Comparison of ENCODE assay signal across 9 cellular contexts in the genomic region with DNA sequence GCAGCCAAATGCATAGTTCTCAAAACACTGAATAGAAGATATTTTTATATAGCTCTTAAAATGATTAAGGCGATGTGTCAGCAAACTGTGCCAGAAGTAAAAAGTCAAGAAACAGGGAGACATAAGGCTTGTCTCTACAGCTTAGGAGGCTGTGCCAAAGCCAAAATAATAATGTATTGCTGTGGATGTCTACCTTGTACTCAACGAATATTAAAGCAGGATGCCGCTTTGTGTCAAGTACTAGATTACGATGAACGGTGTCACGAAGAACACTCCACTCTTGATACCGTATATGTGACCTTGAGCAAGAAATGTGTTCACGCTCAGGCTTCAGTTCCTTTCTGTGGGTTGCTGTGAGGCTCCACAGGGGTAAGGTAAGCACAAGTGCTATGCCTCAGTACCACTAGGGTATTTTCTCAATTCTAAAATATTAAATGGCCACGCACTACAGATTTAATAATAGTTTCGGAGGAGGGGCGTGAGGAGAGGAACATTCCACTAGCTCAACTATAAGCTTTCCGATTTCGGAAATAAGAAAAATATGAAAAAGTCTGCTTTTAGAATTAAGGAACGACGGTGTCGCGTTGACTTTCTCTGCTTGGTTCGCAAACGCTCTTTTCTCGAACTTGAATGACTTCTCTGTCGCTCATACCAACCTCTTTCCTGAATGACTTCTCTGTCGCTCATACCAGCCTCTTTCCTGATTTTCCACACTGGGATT. TPM values are rescaled to one million over a fixed set of nuclear protein-coding genes. Genes with fewer than 3 reads are reported as not detected.
DNase-seq lines count a peak whose midpoint lies in the region; ATAC-seq and TF ChIP-seq lines count a peak whose summit lies in the region.
"Had no signal": no experiment of that assay in that cellular context is flagged by ENCODE, and none has a peak within 500 bp of the region (broad histone marks: within the 10 kb centered on the region; RNA-seq: fewer than 3 reads in every experiment).

No MANE protein-coding gene starts in this region.

- H3K27ac ChIP-seq in liver (ENCODE audit: low read depth in 1 of 2, low read length in 2 of 2) (peak overlapping the region; percentile 67 to 73), substantia nigra (ENCODE audit: low read depth, low read length, poor library complexity, severe bottlenecking) (peak overlapping the region; percentile 52)

- H3K9me3 Mint-ChIP-seq in CD14-positive monocyte, result no peaks in the 10 kb centered on the region
- H3K9me3 Mint-ChIP-seq: dendritic cell treated with granulocyte-macrophage colony-stimulating factor and Interleukin-4, amounts not matched to agents 40 ng/mL and 50 ng/mL, for 4 days had no signal

- no peaks in the 10 kb centered on the region for H3K27me3 Mint-ChIP-seq in CD14-positive monocyte (ENCODE audit: low read depth in 3 of 3)
- H3K27me3 Mint-ChIP-seq: dendritic cell treated with granulocyte-macrophage colony-stimulating factor and Interleukin-4, amounts not matched to agents 40 ng/mL and 50 ng/mL, for 4 days had no signal

- no peaks in the 10 kb centered on the region for H3K27me3 ChIP-seq in liver (ENCODE audit: control insufficient read depth in 4 of 4, insufficient read depth in 4 of 4, low read length in 3 of 4)

- peaks cover 22% of the 10 kb centered on the region for H3K4me1 Mint-ChIP-seq in CD14-positive monocyte

- ATAC-seq in GM19463 (IDR thresholded peaks at IDR 0.05; ENCODE audit: unreplicated experiment) (peak; percentile 40), HG03457 (IDR thresholded peaks at IDR 0.05; ENCODE audit: unreplicated experiment) (peak; percentile 41), SK-N-SH treated with all-trans-retinoic acid at 6 μM for 48 hours (peak; percentile 58)

- H3K36me3 ChIP-seq in liver (ENCODE audit: control insufficient read depth in 4 of 4, insufficient read depth in 3 of 4, low read depth in 1 of 4, low read length in 3 of 4), result no peaks in the 10 kb centered on the region

- TF ChIP-seq CTCF in cardiac fibroblast (IDR thresholded peaks at IDR 0.05; ENCODE audit: low read depth, low read length), result peak; percentile 29
- peak; percentile 26 for TF ChIP-seq CTCF in liver (IDR thresholded peaks at IDR 0.05; ENCODE audit: low read depth, low read length, missing input control)
- no peak for TF ChIP-seq CTCF in CD14-positive monocyte (IDR thresholded peaks at IDR 0.05)

- no peaks in the 10 kb centered on the region for H3K9me3 ChIP-seq in liver (ENCODE audit: control insufficient read depth in 4 of 4, low read length in 3 of 4)

- TF ChIP-seq RAD21 in liver (IDR thresholded peaks at IDR 0.05), result no peak

- peaks cover 1 to 25% (median 12%) of the 10 kb centered on the region in 4 donors for H3K4me1 ChIP-seq in liver (ENCODE audit: control insufficient read depth in 4 of 4, insufficient read depth in 4 of 4, low read length in 3 of 4)

- no peak overlapping the region for H3K27ac Mint-ChIP-seq in CD14-positive monocyte
- H3K27ac Mint-ChIP-seq: dendritic cell treated with granulocyte-macrophage colony-stimulating factor and Interleukin-4, amounts not matched to agents 40 ng/mL and 50 ng/mL, for 4 days had no signal

- H3K4me3 Mint-ChIP-seq in CD14-positive monocyte, result no peak overlapping the region
- H3K4me3 Mint-ChIP-seq: dendritic cell treated with granulocyte-macrophage colony-stimulating factor and Interleukin-4, amounts not matched to agents 40 ng/mL and 50 ng/mL, for 4 days had no signal

- peak; percentile 4 for DNase-seq in EH (ENCODE audit: low read depth)
- DNase-seq in cardiac fibroblast (ENCODE audit: low read depth in 2 of 2), result peak; percentile 13 to 31
- no peak for DNase-seq in substantia nigra (lab: John Stamatoyannopoulos, UW)
- no peak for DNase-seq in CD14-positive monocyte (ENCODE audit: low spot score)

- intact Hi-C loops in CD14-positive monocyte (cut with micrococcal nuclease), result loop anchor here in 1 of 2 donors (5.0 kb wide), 1 partner anchor 150 kb away; a partner anchor contains a TSS

- peak overlapping the region; percentile 51 to 91 for H3K9ac ChIP-seq in liver (ENCODE audit: low read depth in 1 of 2, low read length in 2 of 2)

- H3K4me3 ChIP-seq in cardiac fibroblast (replicated peaks in 1 of 2; ENCODE audit: low read depth in 2 of 2, low read length in 2 of 2), result peak overlapping the region; percentile 77 to 80
- H3K4me3 ChIP-seq in liver (ENCODE audit: low read depth in 1 of 3, low read length in 3 of 3), result peak overlapping the region; percentile 61 to 97 (median 89)

- no peaks in the 10 kb centered on the region for H3K36me3 Mint-ChIP-seq in CD14-positive monocyte

- 3% methylated on average over 22 of the region's 22 CpGs for WGBS in liver

TF ChIP-seq in SK-N-SH treated with all-trans-retinoic acid at 6 μM for 48 hours, 23 proteins besides CTCF, POLR2A, EP300 and RAD21 (continues in another document):
- no peak for TF ChIP-seq ZFP3 (CRISPR knock-in tag; IDR thresholded peaks at IDR 0.05)
- TF ChIP-seq, protein P1, sequence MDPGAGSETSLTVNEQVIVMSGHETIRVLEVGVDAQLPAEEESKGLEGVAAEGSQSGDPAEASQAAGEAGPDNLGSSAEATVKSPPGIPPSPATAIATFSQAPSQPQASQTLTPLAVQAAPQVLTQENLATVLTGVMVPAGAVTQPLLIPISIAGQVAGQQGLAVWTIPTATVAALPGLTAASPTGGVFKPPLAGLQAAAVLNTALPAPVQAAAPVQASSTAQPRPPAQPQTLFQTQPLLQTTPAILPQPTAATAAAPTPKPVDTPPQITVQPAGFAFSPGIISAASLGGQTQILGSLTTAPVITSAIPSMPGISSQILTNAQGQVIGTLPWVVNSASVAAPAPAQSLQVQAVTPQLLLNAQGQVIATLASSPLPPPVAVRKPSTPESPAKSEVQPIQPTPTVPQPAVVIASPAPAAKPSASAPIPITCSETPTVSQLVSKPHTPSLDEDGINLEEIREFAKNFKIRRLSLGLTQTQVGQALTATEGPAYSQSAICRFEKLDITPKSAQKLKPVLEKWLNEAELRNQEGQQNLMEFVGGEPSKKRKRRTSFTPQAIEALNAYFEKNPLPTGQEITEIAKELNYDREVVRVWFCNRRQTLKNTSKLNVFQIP (CRISPR knock-in tag; IDR thresholded peaks at IDR 0.05; ENCODE audit: borderline replicate concordance, low read depth), result no peak
- no peak for TF ChIP-seq OSR1 (CRISPR knock-in tag; IDR thresholded peaks at IDR 0.05)
- TF ChIP-seq ISL1 (CRISPR knock-in tag; IDR thresholded peaks at IDR 0.05), result no peak
- TF ChIP-seq TOX (CRISPR knock-in tag; IDR thresholded peaks at IDR 0.05; ENCODE audit: borderline replicate concordance), result no peak

TF ChIP-seq in liver, 16 proteins besides CTCF, POLR2A, EP300 and RAD21:
- no peak for TF ChIP-seq HNF4G (IDR thresholded peaks at IDR 0.05)
- TF ChIP-seq TAF1 (conservative IDR thresholded peaks at IDR 0.05), result peak; percentile 75
- TF ChIP-seq FOXA2 (IDR thresholded peaks at IDR 0.05), result no peak
- TF ChIP-seq JUND (IDR thresholded peaks at IDR 0.05), result peak in 1 of 2 donors; percentile 13

RNA-seq across cellular contexts. Expression of a gene that starts 0.7 kb away (rescaled TPM):
- 10 to 100 TPM; 22.4 to 22.7 TPM for total RNA-seq in liver
- polyA plus RNA-seq in liver, result 10 to 100 TPM; 31.7 to 35.0 TPM
- 10 to 100 TPM; 21.2 to 22.6 TPM for polyA plus RNA-seq in CD14-positive monocyte

RNA-seq across cellular contexts. Expression of a gene that starts 54.7 kb away (rescaled TPM):
- total RNA-seq in liver, result 1 to 10 TPM; 3.7 to 8.2 TPM
- polyA plus RNA-seq in liver, result 1 to 10 TPM; 1.0 to 6.4 TPM
- under 1 TPM; 0.10 to 0.54 TPM for polyA plus RNA-seq in CD14-positive monocyte

Comparison
In these comparisons a context has a peak if more than half of its experiments do, and no peak if none do; other contexts are left out.
1. DNase-seq: peak in EH (single experiment) and cardiac fibroblast (2 of 2); none in substantia nigra (0 of 49) and CD14-positive monocyte (single experiment).
2. Peak in every context shown above with its lines, with median percentiles within 50 percentile points of each other: ATAC-seq.